In the genomic region with DNA sequence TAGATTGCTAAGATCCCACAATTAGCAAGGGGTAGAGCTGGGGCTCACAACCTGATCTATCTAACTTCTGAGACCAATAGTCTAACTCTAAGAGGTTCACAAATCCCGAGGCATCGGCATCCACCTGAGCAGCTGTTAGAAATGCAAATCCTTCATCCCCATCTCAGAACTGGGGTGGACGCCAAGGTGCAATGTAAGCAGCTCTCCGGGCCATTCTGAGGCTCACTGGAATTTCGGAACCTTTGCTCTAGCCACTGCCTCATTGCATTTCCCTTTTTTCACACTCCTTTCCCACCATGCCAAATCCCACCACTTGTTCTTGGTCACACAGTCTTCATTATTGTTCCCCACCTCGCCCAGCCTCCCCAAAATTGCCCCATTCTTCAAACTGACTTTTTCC, we compare ENCODE assay signal across 18 cellular contexts. TPM values are rescaled to one million over a fixed set of nuclear protein-coding genes. Genes with fewer than 3 reads are reported as not detected.
DNase-seq lines count a peak whose midpoint lies in the region; ATAC-seq and TF ChIP-seq lines count a peak whose summit lies in the region.
"Had no signal": no experiment of that assay in that cellular context is flagged by ENCODE, and none has a peak within 500 bp of the region (broad histone marks: within the 10 kb centered on the region; RNA-seq: fewer than 3 reads in every experiment).

No MANE protein-coding gene starts in this region.

- H3K36me3 Mint-ChIP-seq in activated CD4-positive, alpha-beta T cell treated with anti-CD3 and anti-CD28 coated beads for 36 hours (ENCODE audit: low read depth): peaks cover 44% of the 10 kb centered on the region
- H3K36me3 Mint-ChIP-seq in activated CD4-positive, alpha-beta T cell treated with anti-CD3 and anti-CD28 coated beads, Interleukin-2, amount 10 ng/mL, durations not matched to agents 7 days and 5 days (ENCODE audit: low read depth): peaks cover 54% of the 10 kb centered on the region
- peaks cover 27% of the 10 kb centered on the region for H3K36me3 Mint-ChIP-seq in HFFc6 (ENCODE audit: low read depth)
- peaks cover 7% of the 10 kb centered on the region for H3K36me3 Mint-ChIP-seq in osteocyte (ENCODE audit: unreplicated experiment)

- TF ChIP-seq CTCF in HFFc6 (IDR thresholded peaks at IDR 0.05): no peak
- no peak for TF ChIP-seq CTCF in osteocyte (IDR thresholded peaks at IDR 0.05)

- intact Hi-C loops in activated CD4-positive, alpha-beta T cell treated with anti-CD3 and anti-CD28 coated beads for 36 hours (cut with DNase I, micrococcal nuclease): no loop called here

- ATAC-seq in activated CD4-positive, alpha-beta T cell treated with anti-CD3 and anti-CD28 coated beads for 36 hours: no peak
- no peak for ATAC-seq in GM18519 (IDR thresholded peaks at IDR 0.05; ENCODE audit: low FRiP score, unreplicated experiment)
- ATAC-seq: GM12878 had no signal

- peaks cover 87% of the 10 kb centered on the region for H3K4me1 Mint-ChIP-seq in activated CD4-positive, alpha-beta T cell treated with anti-CD3 and anti-CD28 coated beads for 36 hours
- peaks cover 65% of the 10 kb centered on the region for H3K4me1 Mint-ChIP-seq in activated CD4-positive, alpha-beta T cell treated with anti-CD3 and anti-CD28 coated beads, Interleukin-2, amount 10 ng/mL, durations not matched to agents 7 days and 5 days
- H3K4me1 Mint-ChIP-seq in HFFc6 (ENCODE audit: low read depth) (peaks cover 100% of the 10 kb centered on the region), osteocyte (ENCODE audit: unreplicated experiment) (peaks cover 95% of the 10 kb centered on the region)

- H3K4me3 Mint-ChIP-seq in activated CD4-positive, alpha-beta T cell treated with anti-CD3 and anti-CD28 coated beads for 36 hours: no peak overlapping the region
- no peak overlapping the region for H3K4me3 Mint-ChIP-seq in activated CD4-positive, alpha-beta T cell treated with anti-CD3 and anti-CD28 coated beads, Interleukin-2, amount 10 ng/mL, durations not matched to agents 7 days and 5 days
- no peak overlapping the region for H3K4me3 Mint-ChIP-seq in HFFc6
- H3K4me3 Mint-ChIP-seq in osteocyte (ENCODE audit: unreplicated experiment): no peak overlapping the region

- H3K9me3 Mint-ChIP-seq in activated CD4-positive, alpha-beta T cell treated with anti-CD3 and anti-CD28 coated beads for 36 hours (ENCODE audit: low read depth): no peaks in the 10 kb centered on the region
- H3K9me3 Mint-ChIP-seq in activated CD4-positive, alpha-beta T cell treated with anti-CD3 and anti-CD28 coated beads, Interleukin-2, amount 10 ng/mL, durations not matched to agents 7 days and 5 days: peaks cover 6% of the 10 kb centered on the region
- H3K9me3 Mint-ChIP-seq in HFFc6: no peaks in the 10 kb centered on the region
- no peaks in the 10 kb centered on the region for H3K9me3 Mint-ChIP-seq in osteocyte (ENCODE audit: unreplicated experiment)

- peak overlapping the region; percentile 39 for H3K27ac Mint-ChIP-seq in activated CD4-positive, alpha-beta T cell treated with anti-CD3 and anti-CD28 coated beads for 36 hours
- no peak overlapping the region for H3K27ac Mint-ChIP-seq in activated CD4-positive, alpha-beta T cell treated with anti-CD3 and anti-CD28 coated beads, Interleukin-2, amount 10 ng/mL, durations not matched to agents 7 days and 5 days
- H3K27ac Mint-ChIP-seq in HFFc6 (peak overlapping the region; percentile 66), osteocyte (ENCODE audit: unreplicated experiment) (peak overlapping the region; percentile 78)

- CTCF ChIA-PET in activated CD4-positive, alpha-beta T cell treated with anti-CD3 and anti-CD28 coated beads for 36 hours (lab: Charles Lee): interaction anchor here (0.9 to 8.0 kb wide), 4 partner anchors 9 to 38 kb away, joined by 3 to 69 read pairs (median 4); a partner anchor contains a TSS
- CTCF ChIA-PET in activated CD4-positive, alpha-beta T cell treated with anti-CD3 and anti-CD28 coated beads, Interleukin-2, amount 10 ng/mL, durations not matched to agents 7 days and 5 days (lab: Charles Lee): interaction anchor here (0.7 to 1.7 kb wide), 3 partner anchors 19 to 29 kb away, joined by 3 to 4 read pairs (median 3); no protein-coding TSS in a partner anchor

- no peaks in the 10 kb centered on the region for H3K27me3 Mint-ChIP-seq in activated CD4-positive, alpha-beta T cell treated with anti-CD3 and anti-CD28 coated beads for 36 hours
- no peaks in the 10 kb centered on the region for H3K27me3 Mint-ChIP-seq in activated CD4-positive, alpha-beta T cell treated with anti-CD3 and anti-CD28 coated beads, Interleukin-2, amount 10 ng/mL, durations not matched to agents 7 days and 5 days
- H3K27me3 Mint-ChIP-seq in HFFc6 (ENCODE audit: insufficient read depth) (no peaks in the 10 kb centered on the region; the same call in 1 of the 2 replicates), osteocyte (ENCODE audit: unreplicated experiment) (no peaks in the 10 kb centered on the region)

- POLR2A ChIA-PET in activated CD4-positive, alpha-beta T cell treated with anti-CD3 and anti-CD28 coated beads for 36 hours (lab: Charles Lee): interaction anchor here (1.2 kb wide), 1 partner anchor 30 kb away, joined by 3 read pairs; a partner anchor contains a TSS
- POLR2A ChIA-PET in activated CD4-positive, alpha-beta T cell treated with anti-CD3 and anti-CD28 coated beads, Interleukin-2, amount 10 ng/mL, durations not matched to agents 7 days and 5 days (lab: Charles Lee): no interaction called here

- no peak for DNase-seq in activated CD4-positive, alpha-beta T cell treated with anti-CD3 and anti-CD28 coated beads for 36 hours
- no peak for DNase-seq in activated CD4-positive, alpha-beta T cell treated with anti-CD3 and anti-CD28 coated beads, Interleukin-2, amount 10 ng/mL, durations not matched to agents 7 days and 5 days
- DNase-seq in HFFc6: no peak
- peak; percentile 53 for DNase-seq in cerebellar cortex (ENCODE audit: low spot score)
- no peak for DNase-seq in osteocyte (ENCODE audit: extremely low spot score, unreplicated experiment)
- DNase-seq in NCI-H446 (lab: John Stamatoyannopoulos, UW): no peak
- no peak for DNase-seq in NCI-H2081 (lab: John Stamatoyannopoulos, UW)
- DNase-seq: ACHN; activated CD4-positive, alpha-beta T cell treated with anti-CD3 and anti-CD28 coated beads for 1 hour; adrenal gland; foreskin melanocyte; NCI-H2029; NCI-H69; sigmoid colon; stimulated activated CD4-positive, alpha-beta T cell treated with anti-CD3 and anti-CD28 coated beads, Interleukin-4, amount 100 ng/mL, for 1 hour; stimulated activated CD8-positive, alpha-beta memory T cell treated with anti-CD3 and anti-CD28 coated beads, Interleukin-4, amount 100 ng/mL, for 48 hours had no signal

RNA-seq across cellular contexts. Expression of a gene that starts 29.8 kb away (rescaled TPM):
- 10 to 100 TPM; 23.9 to 37.1 TPM for total RNA-seq in activated CD4-positive, alpha-beta T cell treated with anti-CD3 and anti-CD28 coated beads for 36 hours
- total RNA-seq in activated CD4-positive, alpha-beta T cell treated with anti-CD3 and anti-CD28 coated beads, Interleukin-2, amount 10 ng/mL, durations not matched to agents 7 days and 5 days: 10 to 100 TPM; 23.4 to 27.2 TPM
- 10 to 100 TPM; 24.9 to 30.8 (median 28.3) TPM for total RNA-seq in HFFc6 (2021; fragmentation: NEBNext Ultra II Directional; extraction: Animal tissue kit (Norgen Biotek cat#: 25700))
- 28.0 and 29.3 TPM in 2 replicates for total RNA-seq in osteocyte
